1 cellular context compared by ENCODE assay signal in the genomic region with DNA sequence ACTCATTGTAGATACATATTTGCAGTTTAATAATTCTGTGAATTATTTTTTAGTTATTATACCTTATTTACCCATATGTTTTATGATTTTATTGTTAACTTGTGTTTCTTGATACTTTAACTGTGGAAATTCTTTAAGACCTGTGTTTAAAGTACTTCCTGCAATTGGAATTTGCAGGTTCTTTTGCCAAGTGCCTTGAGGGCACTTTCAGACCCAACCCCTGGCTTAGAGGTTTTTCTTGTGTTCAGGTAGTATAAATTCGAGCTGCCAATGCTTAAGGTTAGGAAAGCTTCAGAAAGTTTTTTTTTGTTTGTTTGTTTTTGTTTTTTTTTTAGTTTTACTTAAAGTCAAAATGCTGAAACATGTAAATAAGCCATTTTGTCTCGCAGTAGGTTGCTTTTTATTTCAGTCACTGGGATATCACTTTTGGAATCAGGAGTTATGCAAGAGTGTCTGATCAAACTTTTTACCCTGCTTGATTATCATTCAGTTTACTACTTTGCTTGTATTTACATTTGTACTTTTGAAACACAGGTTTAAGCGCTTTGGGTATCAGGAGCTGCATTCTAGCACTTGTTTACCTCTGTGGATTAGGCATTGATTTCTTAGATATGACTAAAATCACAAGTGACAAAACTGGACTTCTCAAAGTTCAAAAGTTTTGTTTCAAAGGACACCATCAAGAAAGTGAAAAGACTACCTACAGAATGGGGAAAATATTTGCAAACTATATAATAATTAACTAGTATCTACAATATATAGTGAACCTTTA.
TF ChIP-seq lines count a peak whose summit lies in the region.

No MANE protein-coding gene starts in this region.

TF ChIP-seq in HepG2, 621 proteins besides CTCF, POLR2A, EP300 and RAD21 (continued from another document and continues in another):
- TF ChIP-seq ZNF678 (CRISPR knock-in tag; IDR thresholded peaks at IDR 0.05) (no peak), ZFP36L1 (CRISPR knock-in tag; IDR thresholded peaks at IDR 0.05) (peak; percentile 84; the same call in 1 of the 2 replicates), HNF4G (IDR thresholded peaks at IDR 0.05; ENCODE audit: borderline replicate concordance, low read depth, low read length) (peak; percentile 72), HNF4G (CRISPR knock-in tag; IDR thresholded peaks at IDR 0.05; ENCODE audit: borderline replicate concordance, low read depth) (no peak), ZFP62 (CRISPR knock-in tag; IDR thresholded peaks at IDR 0.05) (no peak), HIC2 (CRISPR knock-in tag; IDR thresholded peaks at IDR 0.05; ENCODE audit: low read depth) (no peak), ZBTB7B (CRISPR knock-in tag; IDR thresholded peaks at IDR 0.05) (no peak; the same call in 1 of the 2 replicates), SNAI1 (CRISPR knock-in tag; IDR thresholded peaks at IDR 0.05; ENCODE audit: borderline replicate concordance) (no peak), RARA (CRISPR knock-in tag; IDR thresholded peaks at IDR 0.05) (peak; percentile 90), ELF1 (CRISPR knock-in tag; IDR thresholded peaks at IDR 0.05) (no peak), TEAD2 (CRISPR knock-in tag; IDR thresholded peaks at IDR 0.05) (no peak), DR1 (CRISPR knock-in tag; IDR thresholded peaks at IDR 0.05) (no peak), ZFP36L2 (CRISPR knock-in tag; IDR thresholded peaks at IDR 0.05) (no peak), HHEX (CRISPR knock-in tag; IDR thresholded peaks at IDR 0.05) (peak; percentile 60; the same call in 1 of the 2 replicates), ZNF12 (CRISPR knock-in tag; IDR thresholded peaks at IDR 0.05) (peak; percentile 31; the same call in 1 of the 2 replicates), YEATS4 (CRISPR knock-in tag; IDR thresholded peaks at IDR 0.05; ENCODE audit: borderline replicate concordance) (no peak), ZNF891 (CRISPR knock-in tag; IDR thresholded peaks at IDR 0.05) (no peak), ZNF260 (CRISPR knock-in tag; IDR thresholded peaks at IDR 0.05; ENCODE audit: borderline replicate concordance, low read depth) (no peak), ZZZ3 (CRISPR knock-in tag; IDR thresholded peaks at IDR 0.05; ENCODE audit: borderline replicate concordance) (no peak; the same call in 1 of the 2 replicates), ZNF44 (CRISPR knock-in tag; IDR thresholded peaks at IDR 0.05) (no peak), LCORL (IDR thresholded peaks at IDR 0.05) (no peak), LCORL (CRISPR knock-in tag; IDR thresholded peaks at IDR 0.05) (peak; percentile 78), ZBTB25 (CRISPR knock-in tag; IDR thresholded peaks at IDR 0.05) (peak; percentile 35; the same call in 1 of the 2 replicates), ZNF251 (CRISPR knock-in tag; IDR thresholded peaks at IDR 0.05) (no peak), REXO4 (CRISPR knock-in tag; IDR thresholded peaks at IDR 0.05; ENCODE audit: borderline replicate concordance) (no peak), KDM2A (CRISPR knock-in tag; IDR thresholded peaks at IDR 0.05; ENCODE audit: borderline replicate concordance, low read depth) (no peak), ZKSCAN1 (IDR thresholded peaks at IDR 0.05; ENCODE audit: low read length) (peak; percentile 53; the same call in 1 of the 2 replicates), DMAP1 (CRISPR knock-in tag; IDR thresholded peaks at IDR 0.05) (no peak), NFIB (CRISPR knock-in tag; IDR thresholded peaks at IDR 0.05; ENCODE audit: borderline replicate concordance) (no peak), JUNB (CRISPR knock-in tag; IDR thresholded peaks at IDR 0.05; ENCODE audit: borderline replicate concordance) (no peak), ZKSCAN8 (CRISPR knock-in tag; IDR thresholded peaks at IDR 0.05; ENCODE audit: borderline replicate concordance) (peak; percentile 36; the same call in 1 of the 2 replicates), ZNF205 (CRISPR knock-in tag; IDR thresholded peaks at IDR 0.05) (0 out of 2 replicates have a peak, but pooled peaks have one; percentile 53), FOSL1 (CRISPR knock-in tag; IDR thresholded peaks at IDR 0.05; ENCODE audit: borderline replicate concordance) (no peak), HES4 (CRISPR knock-in tag; IDR thresholded peaks at IDR 0.05; ENCODE audit: borderline replicate concordance) (no peak), ATF1 (CRISPR knock-in tag; IDR thresholded peaks at IDR 0.05) (peak; percentile 52), NCOA5 (CRISPR knock-in tag; IDR thresholded peaks at IDR 0.05) (no peak), ZBTB3 (CRISPR knock-in tag; IDR thresholded peaks at IDR 0.05; ENCODE audit: borderline replicate concordance, low read depth) (no peak; the same call in 1 of the 2 replicates), PRDM10 (CRISPR knock-in tag; IDR thresholded peaks at IDR 0.05; ENCODE audit: low read depth) (no peak), ZNF17 (CRISPR knock-in tag; IDR thresholded peaks at IDR 0.05) (no peak), BATF2 (CRISPR knock-in tag; IDR thresholded peaks at IDR 0.05) (no peak), MIXL1 (CRISPR knock-in tag; IDR thresholded peaks at IDR 0.05) (peak; percentile 86)
- TF ChIP-seq, protein P1, sequence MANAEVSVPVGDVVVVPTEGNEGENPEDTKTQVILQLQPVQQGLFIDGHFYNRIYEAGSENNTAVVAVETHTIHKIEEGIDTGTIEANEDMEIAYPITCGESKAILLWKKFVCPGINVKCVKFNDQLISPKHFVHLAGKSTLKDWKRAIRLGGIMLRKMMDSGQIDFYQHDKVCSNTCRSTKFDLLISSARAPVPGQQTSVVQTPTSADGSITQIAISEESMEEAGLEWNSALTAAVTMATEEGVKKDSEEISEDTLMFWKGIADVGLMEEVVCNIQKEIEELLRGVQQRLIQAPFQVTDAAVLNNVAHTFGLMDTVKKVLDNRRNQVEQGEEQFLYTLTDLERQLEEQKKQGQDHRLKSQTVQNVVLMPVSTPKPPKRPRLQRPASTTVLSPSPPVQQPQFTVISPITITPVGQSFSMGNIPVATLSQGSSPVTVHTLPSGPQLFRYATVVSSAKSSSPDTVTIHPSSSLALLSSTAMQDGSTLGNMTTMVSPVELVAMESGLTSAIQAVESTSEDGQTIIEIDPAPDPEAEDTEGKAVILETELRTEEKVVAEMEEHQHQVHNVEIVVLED (CRISPR knock-in tag; IDR thresholded peaks at IDR 0.05; ENCODE audit: borderline replicate concordance) = peak; percentile 45; the same call in 1 of the 2 replicates
- TF ChIP-seq, protein P2, sequence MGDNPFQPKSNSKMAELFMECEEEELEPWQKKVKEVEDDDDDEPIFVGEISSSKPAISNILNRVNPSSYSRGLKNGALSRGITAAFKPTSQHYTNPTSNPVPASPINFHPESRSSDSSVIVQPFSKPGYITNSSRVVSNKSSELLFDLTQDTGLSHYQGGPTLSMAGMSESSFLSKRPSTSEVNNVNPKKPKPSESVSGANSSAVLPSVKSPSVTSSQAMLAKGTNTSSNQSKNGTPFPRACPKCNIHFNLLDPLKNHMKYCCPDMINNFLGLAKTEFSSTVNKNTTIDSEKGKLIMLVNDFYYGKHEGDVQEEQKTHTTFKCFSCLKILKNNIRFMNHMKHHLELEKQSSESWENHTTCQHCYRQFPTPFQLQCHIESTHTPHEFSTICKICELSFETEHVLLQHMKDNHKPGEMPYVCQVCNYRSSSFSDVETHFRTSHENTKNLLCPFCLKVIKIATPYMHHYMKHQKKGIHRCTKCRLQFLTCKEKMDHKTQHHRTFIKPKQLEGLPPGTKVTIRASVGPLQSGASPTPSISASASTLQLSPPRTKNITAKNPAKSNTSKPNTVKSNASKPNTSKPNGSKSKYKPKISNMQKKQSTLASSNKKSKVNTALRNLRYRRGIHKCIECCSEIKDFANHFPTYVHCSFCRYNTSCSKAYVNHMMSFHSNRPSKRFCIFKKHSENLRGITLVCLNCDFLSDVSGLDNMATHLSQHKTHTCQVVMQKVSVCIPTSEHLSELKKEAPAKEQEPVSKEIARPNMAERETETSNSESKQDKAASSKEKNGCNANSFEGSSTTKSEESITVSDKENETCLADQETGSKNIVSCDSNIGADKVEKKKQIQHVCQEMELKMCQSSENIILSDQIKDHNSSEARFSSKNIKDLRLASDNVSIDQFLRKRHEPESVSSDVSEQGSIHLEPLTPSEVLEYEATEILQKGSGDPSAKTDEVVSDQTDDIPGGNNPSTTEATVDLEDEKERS (CRISPR knock-in tag; IDR thresholded peaks at IDR 0.05) = 0 out of 2 replicates have a peak, but pooled peaks have one; percentile 48
- TF ChIP-seq, protein P3, sequence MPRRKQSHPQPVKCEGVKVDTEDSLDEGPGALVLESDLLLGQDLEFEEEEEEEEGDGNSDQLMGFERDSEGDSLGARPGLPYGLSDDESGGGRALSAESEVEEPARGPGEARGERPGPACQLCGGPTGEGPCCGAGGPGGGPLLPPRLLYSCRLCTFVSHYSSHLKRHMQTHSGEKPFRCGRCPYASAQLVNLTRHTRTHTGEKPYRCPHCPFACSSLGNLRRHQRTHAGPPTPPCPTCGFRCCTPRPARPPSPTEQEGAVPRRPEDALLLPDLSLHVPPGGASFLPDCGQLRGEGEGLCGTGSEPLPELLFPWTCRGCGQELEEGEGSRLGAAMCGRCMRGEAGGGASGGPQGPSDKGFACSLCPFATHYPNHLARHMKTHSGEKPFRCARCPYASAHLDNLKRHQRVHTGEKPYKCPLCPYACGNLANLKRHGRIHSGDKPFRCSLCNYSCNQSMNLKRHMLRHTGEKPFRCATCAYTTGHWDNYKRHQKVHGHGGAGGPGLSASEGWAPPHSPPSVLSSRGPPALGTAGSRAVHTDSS (CRISPR knock-in tag; conservative IDR thresholded peaks at IDR 0.05) = no peak
- TF ChIP-seq, protein P4, sequence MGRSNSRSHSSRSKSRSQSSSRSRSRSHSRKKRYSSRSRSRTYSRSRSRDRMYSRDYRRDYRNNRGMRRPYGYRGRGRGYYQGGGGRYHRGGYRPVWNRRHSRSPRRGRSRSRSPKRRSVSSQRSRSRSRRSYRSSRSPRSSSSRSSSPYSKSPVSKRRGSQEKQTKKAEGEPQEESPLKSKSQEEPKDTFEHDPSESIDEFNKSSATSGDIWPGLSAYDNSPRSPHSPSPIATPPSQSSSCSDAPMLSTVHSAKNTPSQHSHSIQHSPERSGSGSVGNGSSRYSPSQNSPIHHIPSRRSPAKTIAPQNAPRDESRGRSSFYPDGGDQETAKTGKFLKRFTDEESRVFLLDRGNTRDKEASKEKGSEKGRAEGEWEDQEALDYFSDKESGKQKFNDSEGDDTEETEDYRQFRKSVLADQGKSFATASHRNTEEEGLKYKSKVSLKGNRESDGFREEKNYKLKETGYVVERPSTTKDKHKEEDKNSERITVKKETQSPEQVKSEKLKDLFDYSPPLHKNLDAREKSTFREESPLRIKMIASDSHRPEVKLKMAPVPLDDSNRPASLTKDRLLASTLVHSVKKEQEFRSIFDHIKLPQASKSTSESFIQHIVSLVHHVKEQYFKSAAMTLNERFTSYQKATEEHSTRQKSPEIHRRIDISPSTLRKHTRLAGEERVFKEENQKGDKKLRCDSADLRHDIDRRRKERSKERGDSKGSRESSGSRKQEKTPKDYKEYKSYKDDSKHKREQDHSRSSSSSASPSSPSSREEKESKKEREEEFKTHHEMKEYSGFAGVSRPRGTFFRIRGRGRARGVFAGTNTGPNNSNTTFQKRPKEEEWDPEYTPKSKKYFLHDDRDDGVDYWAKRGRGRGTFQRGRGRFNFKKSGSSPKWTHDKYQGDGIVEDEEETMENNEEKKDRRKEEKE (IDR thresholded peaks at IDR 0.05) = no peak
